Comparison of ENCODE assay signal across 8 cellular contexts in genomic region chr21:34526236-34526617, GRCh38. TPM values are rescaled to one million over a fixed set of nuclear protein-coding genes. Genes with fewer than 3 reads are reported as not detected.
DNase-seq lines count a peak whose midpoint lies in the region; TF ChIP-seq lines count a peak whose summit lies in the region.

No MANE protein-coding gene starts in this region.

- H3K27ac ChIP-seq in OCI-LY3 (ENCODE audit: low read length) (no peak overlapping the region), duodenal mucosa (ENCODE audit: low read depth, low read length) (peak overlapping the region; percentile 93), neural progenitor cell (no peak overlapping the region)

- peaks cover 8% of the 10 kb centered on the region for H3F3A ChIP-seq in neural progenitor cell (ENCODE audit: low read depth)

- H3K4me2 ChIP-seq in OCI-LY3 (ENCODE audit: low read length) (peak overlapping the region; percentile 80), neural progenitor cell (peak overlapping the region; percentile 27)

- H3K79me2 ChIP-seq in OCI-LY3 (ENCODE audit: low read length) (no peaks in the 10 kb centered on the region), neural progenitor cell (ENCODE audit: low read depth) (no peaks in the 10 kb centered on the region)

- H3K36me3 ChIP-seq in OCI-LY3 (replicated peaks; ENCODE audit: low read depth, low read length) (no peaks in the 10 kb centered on the region), duodenal mucosa (ENCODE audit: control insufficient read depth in 1 of 2, insufficient read depth in 2 of 2, low read length in 2 of 2) (peaks cover 2 to 6% of the 10 kb centered on the region in 2 donors), neural progenitor cell (no peaks in the 10 kb centered on the region)

- peaks cover 15% of the 10 kb centered on the region for H3K27me3 ChIP-seq in OCI-LY3 (ENCODE audit: low read depth, low read length)
- no peaks in the 10 kb centered on the region for H3K27me3 ChIP-seq in duodenal mucosa (ENCODE audit: control insufficient read depth in 1 of 2, insufficient read depth in 2 of 2, low read length in 2 of 2)
- H3K27me3 ChIP-seq in neural progenitor cell: peaks cover 15% of the 10 kb centered on the region

- H3K4me3 Mint-ChIP-seq in neural progenitor cell: peak overlapping the region; percentile 49
- H3K4me3 Mint-ChIP-seq in glutamatergic neuron (ENCODE audit: unreplicated experiment): no peak overlapping the region

- H3K9ac ChIP-seq in OCI-LY3 (ENCODE audit: low read length): peak overlapping the region; percentile 25; the same call in 1 of the 2 replicates
- peak overlapping the region; percentile 82 to 89 for H3K9ac ChIP-seq in duodenal mucosa (ENCODE audit: low read depth in 1 of 2, low read length in 2 of 2)
- no peak overlapping the region for H3K9ac ChIP-seq in neural progenitor cell

- TF ChIP-seq CTCF in AG10803 (conservative IDR thresholded peaks at IDR 0.05; ENCODE audit: low read length) (no peak), OCI-LY3 (IDR thresholded peaks at IDR 0.05; ENCODE audit: low read depth, low read length) (no peak), neural progenitor cell (IDR thresholded peaks at IDR 0.05) (no peak), GM10266 (IDR thresholded peaks at IDR 0.05; ENCODE audit: control insufficient read depth, insufficient read depth, low read depth, missing control alignments) (no peak), GM13976 (IDR thresholded peaks at IDR 0.05; ENCODE audit: borderline replicate concordance, control extremely low read depth, extremely low read depth, insufficient read depth, missing control alignments) (no peak), glutamatergic neuron (IDR thresholded peaks at IDR 0.05; ENCODE audit: partially characterized antibody, unreplicated experiment) (no peak)

- peak overlapping the region; percentile 83 for H3K27ac Mint-ChIP-seq in neural progenitor cell
- H3K27ac Mint-ChIP-seq in glutamatergic neuron (ENCODE audit: unreplicated experiment): no peak overlapping the region

- H3K4me1 ChIP-seq in OCI-LY3 (ENCODE audit: low read length) (peaks cover 21% of the 10 kb centered on the region), duodenal mucosa (ENCODE audit: control insufficient read depth in 1 of 2, insufficient read depth in 2 of 2, low read length in 2 of 2) (peaks cover 34 to 43% of the 10 kb centered on the region in 2 donors), neural progenitor cell (peaks cover 28% of the 10 kb centered on the region)

- DNase-seq in AG10803 (ENCODE audit: low read depth) (no peak), neural progenitor cell (ENCODE audit: low spot score) (no peak), GM10266 (ENCODE audit: extremely low spot score) (no peak), GM13976 (ENCODE audit: low spot score) (no peak), NCI-H1694 treated with DMSO at 0.1 percent for 48 hours (lab: John Stamatoyannopoulos, UW) (no peak), glutamatergic neuron (no peak)

- no peaks in the 10 kb centered on the region for H3K9me3 ChIP-seq in OCI-LY3 (ENCODE audit: insufficient read depth, low read length)
- no peaks in the 10 kb centered on the region for H3K9me3 ChIP-seq in duodenal mucosa (ENCODE audit: control insufficient read depth in 1 of 2, low read length in 2 of 2)
- H3K9me3 ChIP-seq in neural progenitor cell (ENCODE audit: low read depth): no peaks in the 10 kb centered on the region

- H3K4me1 Mint-ChIP-seq in neural progenitor cell (peaks cover 39% of the 10 kb centered on the region), glutamatergic neuron (ENCODE audit: low read depth, unreplicated experiment) (peaks cover 4% of the 10 kb centered on the region)

- in situ Hi-C loops in GM13976 (cut with MboI; ENCODE audit: low sequenced_read_pairs, unreplicated experiment): no loop called here

- H4K20me1 ChIP-seq in OCI-LY3 (ENCODE audit: insufficient read depth, low read length) (no peaks in the 10 kb centered on the region), neural progenitor cell (ENCODE audit: low read depth) (no peaks in the 10 kb centered on the region)

- H3K9me3 Mint-ChIP-seq in neural progenitor cell (peaks cover 4% of the 10 kb centered on the region), glutamatergic neuron (ENCODE audit: unreplicated experiment) (no peaks in the 10 kb centered on the region)

- peaks cover 2% of the 10 kb centered on the region for H3K36me3 Mint-ChIP-seq in neural progenitor cell
- no peaks in the 10 kb centered on the region for H3K36me3 Mint-ChIP-seq in glutamatergic neuron (ENCODE audit: unreplicated experiment)

- H3K4me3 ChIP-seq in AG10803 (ENCODE audit: low read length): peak overlapping the region; percentile 56
- peak overlapping the region; percentile 67 for H3K4me3 ChIP-seq in OCI-LY3 (ENCODE audit: low read length)
- H3K4me3 ChIP-seq in duodenal mucosa (ENCODE audit: low read depth in 1 of 2, low read length in 2 of 2): peak overlapping the region; percentile 59 to 68
- H3K4me3 ChIP-seq in neural progenitor cell: no peak overlapping the region

- H2AFZ ChIP-seq in OCI-LY3 (ENCODE audit: low read depth, low read length): peak overlapping the region; percentile 86; the same call in 1 of the 2 replicates
- peak overlapping the region; percentile 20 for H2AFZ ChIP-seq in neural progenitor cell (replicated peaks)

- H3K27me3 Mint-ChIP-seq in neural progenitor cell (ENCODE audit: insufficient read depth, low read depth) (no peaks in the 10 kb centered on the region), glutamatergic neuron (ENCODE audit: unreplicated experiment) (no peaks in the 10 kb centered on the region)

RNA-seq across cellular contexts. Expression of gene KCNE1, which starts 14.2 kb away (rescaled TPM):
- total RNA-seq in neural progenitor cell (ENCODE audit: low replicate concordance) (not detected in 2 replicates), glutamatergic neuron (ENCODE audit: unreplicated experiment) (1.6 TPM)
